10 cellular contexts compared by ENCODE assay signal in genomic region chr7:50448823-50449222, GRCh38. TPM values are rescaled to one million over a fixed set of nuclear protein-coding genes. Genes with fewer than 3 reads are reported as not detected.
A peak's percentile ranks its signal among the peaks of the same experiment; 100 is the strongest.
DNase-seq lines count a peak whose midpoint lies in the region; ATAC-seq and TF ChIP-seq lines count a peak whose summit lies in the region.
"Had no signal": no experiment of that assay in that cellular context is flagged by ENCODE, and none has a peak within 500 bp of the region (broad histone marks: within the 10 kb centered on the region; RNA-seq: fewer than 3 reads in every experiment).

No MANE protein-coding gene starts in this region.

- TF ChIP-seq CTCF in GM13977 (IDR thresholded peaks at IDR 0.05; ENCODE audit: extremely low read depth, insufficient read depth, missing control alignments) = no peak

- H3K27me3 ChIP-seq in MG63 = no peaks in the 10 kb centered on the region

- peaks cover 16% of the 10 kb centered on the region for H3K36me3 ChIP-seq in MG63

- peak; percentile 29 for ATAC-seq in GM21576 (IDR thresholded peaks at IDR 0.05; ENCODE audit: unreplicated experiment)
- no peak for ATAC-seq in naive B cell (ENCODE audit: low read depth in 2 of 2)
- no peak for ATAC-seq in HG02642 (IDR thresholded peaks at IDR 0.05; ENCODE audit: poor library complexity, unreplicated experiment)
- ATAC-seq: right cardiac atrium had no signal

- H3K27ac Mint-ChIP-seq in naive B cell = peak overlapping the region in 5 of 6 donors; percentile 2 to 57 (median 14)

- peaks cover 20% of the 10 kb centered on the region in 2 donors for H3K36me3 Mint-ChIP-seq in naive B cell

- in situ Hi-C loops in GM13977 (cut with MboI; ENCODE audit: low pct_unique_long_range_greater_than_20kb, low sequenced_read_pairs, unreplicated experiment) = no loop called here

- H3K4me3 Mint-ChIP-seq in naive B cell = peak overlapping the region in 5 of 8 donors; percentile 10 to 97 (median 93)

- H3K9me3 Mint-ChIP-seq in naive B cell = no peaks in the 10 kb centered on the region

- H3K9me3 ChIP-seq in MG63 = no peaks in the 10 kb centered on the region

- DNase-seq in GM13977 (ENCODE audit: low spot score) = peak; percentile 64
- DNase-seq in MG63 = no peak
- no peak for DNase-seq in naive B cell
- DNase-seq in mucosa of gallbladder (ENCODE audit: low spot score) = no peak
- no peak for DNase-seq in middle frontal gyrus (ENCODE audit: extremely low spot score, low spot score)
- no peak for DNase-seq in NCI-H345 treated with DMSO at 0.1 percent for 48 hours (lab: John Stamatoyannopoulos, UW; ENCODE audit: unreplicated experiment)
- DNase-seq: hypothalamus, right cardiac atrium had no signal

- H3K4me3 ChIP-seq in MG63 = peak overlapping the region; percentile 68

- no peaks in the 10 kb centered on the region for H3K27me3 Mint-ChIP-seq in naive B cell

- H3K4me1 Mint-ChIP-seq in naive B cell = peaks cover 5 to 30% (median 25%) of the 10 kb centered on the region in 3 donors

RNA-seq across cellular contexts. Expression of gene FIGNL1, which starts 1.3 kb away (rescaled TPM):
- total RNA-seq in MG63 (2014; rRNA removed; shearing (Covaris generic); ENCODE audit: low replicate concordance) = 11.5 and 16.4 TPM in 2 replicates
- polyA plus RNA-seq in naive B cell (ENCODE audit: low read depth in 6 of 6) = 10 to 100 TPM in 5 of 6 donors, 1 to 10 TPM in 1; 4.8 to 26.2 (median 18.2) TPM
- total RNA-seq in mucosa of gallbladder = 7.6 TPM
